Comparison of ENCODE assay signal across 16 cellular contexts in genomic region chr9:84874583-84874982, GRCh38.
DNase-seq lines count a peak whose midpoint lies in the region; FAIRE-seq and TF ChIP-seq lines count a peak whose summit lies in the region.
"Had no signal": no experiment of that assay in that cellular context is flagged by ENCODE, and none has a peak within 500 bp of the region (broad histone marks: within the 10 kb centered on the region; RNA-seq: fewer than 3 reads in every experiment).

No MANE protein-coding gene starts in this region.

- no peaks in the 10 kb centered on the region for H3K9me3 Mint-ChIP-seq in osteocyte (ENCODE audit: unreplicated experiment)
- H3K9me3 Mint-ChIP-seq in activated naive CD4-positive, alpha-beta T cell treated with anti-CD3 and anti-CD28 coated beads, Interleukin-2, amount 10 ng/mL, durations not matched to agents 7 days and 5 days: no peaks in the 10 kb centered on the region
- H3K9me3 Mint-ChIP-seq: activated CD4-positive, alpha-beta memory T cell treated with anti-CD3 and anti-CD28 coated beads, Interleukin-2, amount 10 ng/mL, durations not matched to agents 7 days and 5 days had no signal

- no TSS peak for BruUV-seq in endothelial cell of umbilical vein (replicated peaks; lab: Mats Ljungman, UMichigan)

- H3K36me3 ChIP-seq in endothelial cell of umbilical vein (ENCODE audit: control insufficient read depth in 2 of 2, extremely low read depth in 1 of 2, insufficient read depth in 2 of 2, low read length in 2 of 2): no peaks in the 10 kb centered on the region
- H3K36me3 ChIP-seq: lower lobe of right lung, transverse colon had no signal

- H3K9me3 ChIP-seq in endothelial cell of umbilical vein (replicated peaks; ENCODE audit: control insufficient read depth, insufficient read depth, low read length): no peaks in the 10 kb centered on the region
- H3K9me3 ChIP-seq: body of pancreas, lower lobe of right lung, transverse colon had no signal

- dilution Hi-C loops in endothelial cell of umbilical vein (cut with MboI; ENCODE audit: extremely low pct_ligation_motif_present, low sequenced_read_pairs): no loop called here

- H3K9ac ChIP-seq in endothelial cell of umbilical vein (replicated peaks; ENCODE audit: extremely low read depth, insufficient read depth, low read length): peak overlapping the region; percentile 4

- H3K9me1 ChIP-seq in endothelial cell of umbilical vein (replicated peaks; ENCODE audit: control insufficient read depth, extremely low read depth, insufficient read depth, low read length): no peaks in the 10 kb centered on the region

- no peak for TF ChIP-seq POLR2A in endothelial cell of umbilical vein (IDR thresholded peaks at IDR 0.05; ENCODE audit: low read depth, low read length)

- H3K4me2 ChIP-seq in endothelial cell of umbilical vein (ENCODE audit: insufficient read depth, low read length): peak overlapping the region; percentile 77

- H3K4me3 Mint-ChIP-seq in osteocyte (ENCODE audit: unreplicated experiment): no peak overlapping the region
- no peak overlapping the region for H3K4me3 Mint-ChIP-seq in activated naive CD4-positive, alpha-beta T cell treated with anti-CD3 and anti-CD28 coated beads, Interleukin-2, amount 10 ng/mL, durations not matched to agents 7 days and 5 days
- H3K4me3 Mint-ChIP-seq: activated CD4-positive, alpha-beta memory T cell treated with anti-CD3 and anti-CD28 coated beads, Interleukin-2, amount 10 ng/mL, durations not matched to agents 7 days and 5 days had no signal

- H3K4me1 ChIP-seq in endothelial cell of umbilical vein (ENCODE audit: control insufficient read depth, extremely low read depth, insufficient read depth, low read length): peaks cover 12% of the 10 kb centered on the region
- H3K4me1 ChIP-seq: body of pancreas had no signal

- TF ChIP-seq CTCF in endothelial cell of umbilical vein (IDR thresholded peaks at IDR 0.05; ENCODE audit: extremely low read depth in 1 of 2, insufficient read depth in 1 of 2, low read depth in 1 of 2, low read length in 2 of 2): no peak
- no peak for TF ChIP-seq CTCF in osteocyte (IDR thresholded peaks at IDR 0.05)

- FAIRE-seq in endothelial cell of umbilical vein (lab: Jason Lieb, UNC): peak; percentile 91
- FAIRE-seq: A204.1 had no signal

- DNase-seq in NCI-H510A treated with DMSO at 0.1 percent for 48 hours (lab: John Stamatoyannopoulos, UW): peak; percentile 17
- no peak for DNase-seq in NCI-H510A (lab: John Stamatoyannopoulos, UW)
- DNase-seq in NCI-H69 (lab: John Stamatoyannopoulos, UW): peak; percentile 18
- DNase-seq in endothelial cell of umbilical vein (ENCODE audit: low read depth, low spot score): peak; percentile 67
- no peak for DNase-seq in osteocyte (ENCODE audit: extremely low spot score, unreplicated experiment)
- no peak for DNase-seq in KG1 (lab: John Stamatoyannopoulos, UW)
- no peak for DNase-seq in activated naive CD4-positive, alpha-beta T cell treated with anti-CD3 and anti-CD28 coated beads, Interleukin-2, amount 10 ng/mL, durations not matched to agents 7 days and 5 days
- DNase-seq in NCI-H1694 (lab: John Stamatoyannopoulos, UW): no peak
- DNase-seq: activated CD4-positive, alpha-beta memory T cell treated with anti-CD3 and anti-CD28 coated beads, Interleukin-2, amount 10 ng/mL, durations not matched to agents 7 days and 5 days; activated gamma-delta T cell treated with Interleukin-2 at 50 U/mL for 16 hours; lower lobe of right lung; T1000; transverse colon had no signal

- no peaks in the 10 kb centered on the region for H3K79me2 ChIP-seq in endothelial cell of umbilical vein (ENCODE audit: control insufficient read depth, insufficient read depth, low read length)

- CTCF ChIA-PET in endothelial cell of umbilical vein (lab: Charles Lee): interaction anchor here (0.9 to 1.0 kb wide), 2 partner anchors 11 to 78 kb away, joined by 4 read pairs; no protein-coding TSS in a partner anchor
- CTCF ChIA-PET in activated naive CD4-positive, alpha-beta T cell treated with anti-CD3 and anti-CD28 coated beads, Interleukin-2, amount 10 ng/mL, durations not matched to agents 7 days and 5 days (lab: Charles Lee): no interaction called here

- peaks cover 9% of the 10 kb centered on the region for H3K4me1 Mint-ChIP-seq in osteocyte (ENCODE audit: unreplicated experiment)
- H3K4me1 Mint-ChIP-seq in activated naive CD4-positive, alpha-beta T cell treated with anti-CD3 and anti-CD28 coated beads, Interleukin-2, amount 10 ng/mL, durations not matched to agents 7 days and 5 days: no peaks in the 10 kb centered on the region

- H3K27me3 Mint-ChIP-seq in osteocyte (ENCODE audit: unreplicated experiment): no peaks in the 10 kb centered on the region
- H3K27me3 Mint-ChIP-seq in activated naive CD4-positive, alpha-beta T cell treated with anti-CD3 and anti-CD28 coated beads, Interleukin-2, amount 10 ng/mL, durations not matched to agents 7 days and 5 days: no peaks in the 10 kb centered on the region
- H3K27me3 Mint-ChIP-seq: activated CD4-positive, alpha-beta memory T cell treated with anti-CD3 and anti-CD28 coated beads, Interleukin-2, amount 10 ng/mL, durations not matched to agents 7 days and 5 days had no signal

- H3K27ac ChIP-seq in endothelial cell of umbilical vein (ENCODE audit: insufficient read depth, low read depth, low read length): peak overlapping the region; percentile 42
- H3K27ac ChIP-seq: body of pancreas, lower lobe of right lung, RWPE1, transverse colon had no signal

- peak overlapping the region; percentile 100 for H2AFZ ChIP-seq in endothelial cell of umbilical vein (ENCODE audit: low read depth, low read length)

- H3K27ac Mint-ChIP-seq in osteocyte (ENCODE audit: unreplicated experiment): peak overlapping the region; percentile 75
- no peak overlapping the region for H3K27ac Mint-ChIP-seq in activated naive CD4-positive, alpha-beta T cell treated with anti-CD3 and anti-CD28 coated beads, Interleukin-2, amount 10 ng/mL, durations not matched to agents 7 days and 5 days
- H3K27ac Mint-ChIP-seq: activated CD4-positive, alpha-beta memory T cell treated with anti-CD3 and anti-CD28 coated beads, Interleukin-2, amount 10 ng/mL, durations not matched to agents 7 days and 5 days had no signal

- intact Hi-C loops in endothelial cell of umbilical vein (cut with micrococcal nuclease): no loop called here

- H3K36me3 Mint-ChIP-seq in osteocyte (ENCODE audit: unreplicated experiment): no peaks in the 10 kb centered on the region
- H3K36me3 Mint-ChIP-seq in activated naive CD4-positive, alpha-beta T cell treated with anti-CD3 and anti-CD28 coated beads, Interleukin-2, amount 10 ng/mL, durations not matched to agents 7 days and 5 days: no peaks in the 10 kb centered on the region

- POLR2A ChIA-PET in endothelial cell of umbilical vein (lab: Charles Lee): no interaction called here

- H3K4me3 ChIP-seq in endothelial cell of umbilical vein (replicated peaks in 1 of 3; ENCODE audit: insufficient read depth in 1 of 3, low read depth in 1 of 3, low read length in 3 of 3): peak overlapping the region in 1 of 3 experiments; percentile 1
- H3K4me3 ChIP-seq: body of pancreas, lower lobe of right lung, transverse colon had no signal

- no peaks in the 10 kb centered on the region for H4K20me1 ChIP-seq in endothelial cell of umbilical vein (replicated peaks; ENCODE audit: control insufficient read depth, extremely low read depth, insufficient read depth, low read length)

- no peaks in the 10 kb centered on the region for H3K27me3 ChIP-seq in endothelial cell of umbilical vein (ENCODE audit: control insufficient read depth in 2 of 2, insufficient read depth in 2 of 2, low read length in 2 of 2)
- H3K27me3 ChIP-seq: body of pancreas, transverse colon had no signal

TF ChIP-seq in endothelial cell of umbilical vein, 7 proteins besides CTCF, POLR2A, EP300 and RAD21:
- TF ChIP-seq POLR2AphosphoS5 (IDR thresholded peaks at IDR 0.05; ENCODE audit: insufficient read depth, low read depth, low read length) (peak; percentile 26), MYC (IDR thresholded peaks at IDR 0.05; ENCODE audit: low read depth, low read length) (no peak), GATA2 (IDR thresholded peaks at IDR 0.05; ENCODE audit: insufficient read depth, insufficient read length, low read depth, low read length) (no peak), JUN (IDR thresholded peaks at IDR 0.05; ENCODE audit: borderline replicate concordance, insufficient read depth, insufficient read length, low read depth) (no peak), EZH2 (IDR thresholded peaks at IDR 0.05; ENCODE audit: borderline replicate concordance, low read depth, low read length, severe bottlenecking) (no peak)

Comparison
In these comparisons a context has a peak if more than half of its experiments do, and no peak if none do; other contexts are left out.
1. DNase-seq: peak in NCI-H510A treated with DMSO at 0.1 percent for 48 hours (single experiment), NCI-H69 (single experiment) and endothelial cell of umbilical vein (single experiment); none in NCI-H510A (single experiment), osteocyte (single experiment), KG1 (single experiment), activated naive CD4-positive, alpha-beta T cell treated with anti-CD3 and anti-CD28 coated beads, Interleukin-2, amount 10 ng/mL, durations not matched to agents 7 days and 5 days (single experiment) and NCI-H1694 (single experiment).